In the genomic region with DNA sequence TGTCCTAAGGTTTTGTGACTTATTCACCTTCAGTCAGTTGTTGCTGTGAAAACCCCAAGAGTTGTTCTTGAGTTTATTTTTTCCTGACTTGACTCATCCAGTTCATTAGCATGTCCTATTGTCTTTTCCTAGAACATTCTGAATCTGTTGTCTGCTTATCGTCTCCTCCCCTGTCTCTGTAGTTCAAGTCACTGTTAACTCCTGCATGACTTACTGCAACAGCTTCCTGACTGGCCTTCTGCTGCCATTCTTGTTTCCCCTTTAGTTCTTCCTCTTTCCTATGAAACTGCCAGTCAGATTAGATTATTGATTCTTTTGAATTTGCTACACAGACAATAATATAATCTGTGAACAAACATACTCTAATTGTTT, we compare ENCODE assay signal across 8 cellular contexts.
DNase-seq lines count a peak whose midpoint lies in the region; ATAC-seq, FAIRE-seq and TF ChIP-seq lines count a peak whose summit lies in the region.

No MANE protein-coding gene starts in this region.

- H3K27me3 ChIP-seq in right cardiac atrium (ENCODE audit: control insufficient read depth, insufficient read depth) (no peaks in the 10 kb centered on the region), testis (no peaks in the 10 kb centered on the region)

- WGBS in right cardiac atrium = 20% methylated on average over 1 of the region's 1 CpG
- WGBS in testis, 2 donors = 15 to 19% methylated on average over 1 of the region's 1 CpG

- H3K27ac Mint-ChIP-seq in Calu3 (ENCODE audit: unreplicated experiment) (peak overlapping the region; percentile 16), HFFc6 (peak overlapping the region; percentile 67)
- H3K27ac Mint-ChIP-seq in T-helper 1 cell treated with Interleukin-12 subunit alpha and Interleukin-12 subunit beta and Interleukin-4 antibody, amounts not matched to agents 30 μg/mL and 1 μg/mL, for 36 hours = peak overlapping the region; percentile 41
- no peak overlapping the region for H3K27ac Mint-ChIP-seq in natural killer cell treated with Interleukin-12 subunit alpha and Interleukin-12 subunit beta and Interleukin-15 and Interleukin-18, amount 100 ng/mL, for 72 hours

- no peak overlapping the region for H3K4me3 Mint-ChIP-seq in Calu3 (ENCODE audit: low read depth, unreplicated experiment)
- no peak overlapping the region for H3K4me3 Mint-ChIP-seq in HFFc6
- peak overlapping the region; percentile 18 for H3K4me3 Mint-ChIP-seq in T-helper 1 cell treated with Interleukin-12 subunit alpha and Interleukin-12 subunit beta and Interleukin-4 antibody, amounts not matched to agents 30 μg/mL and 1 μg/mL, for 36 hours
- no peak overlapping the region for H3K4me3 Mint-ChIP-seq in natural killer cell treated with Interleukin-12 subunit alpha and Interleukin-12 subunit beta and Interleukin-15 and Interleukin-18, amount 100 ng/mL, for 72 hours

- H3K4me1 Mint-ChIP-seq in Calu3 (ENCODE audit: low read depth, unreplicated experiment) = peaks cover 13% of the 10 kb centered on the region
- H3K4me1 Mint-ChIP-seq in HFFc6 (ENCODE audit: low read depth) = peaks cover 39% of the 10 kb centered on the region
- H3K4me1 Mint-ChIP-seq in T-helper 1 cell treated with Interleukin-12 subunit alpha and Interleukin-12 subunit beta and Interleukin-4 antibody, amounts not matched to agents 30 μg/mL and 1 μg/mL, for 36 hours (ENCODE audit: low read depth) = peaks cover 12% of the 10 kb centered on the region
- peaks cover 5 to 8% of the 10 kb centered on the region in 2 donors for H3K4me1 Mint-ChIP-seq in natural killer cell treated with Interleukin-12 subunit alpha and Interleukin-12 subunit beta and Interleukin-15 and Interleukin-18, amount 100 ng/mL, for 72 hours (ENCODE audit: low read depth in 2 of 2)

- CTCF ChIA-PET in Calu3 (lab: Charles Lee) = interaction anchor here (0.6 kb wide), 1 partner anchor 64 kb away, joined by 9 read pairs; no protein-coding TSS in a partner anchor

- H3K9me3 ChIP-seq in right cardiac atrium (ENCODE audit: control insufficient read depth, low read length) (no peaks in the 10 kb centered on the region), testis (no peaks in the 10 kb centered on the region)

- FAIRE-seq in urothelium cell line (lab: Jason Lieb, UNC) = no peak

- TF ChIP-seq POLR2A in testis (IDR thresholded peaks at IDR 0.05) = no peak

- H3K4me3 ChIP-seq in right cardiac atrium (ENCODE audit: low read length) = no peak overlapping the region
- H3K4me3 ChIP-seq in testis = no peak overlapping the region

- DNase-seq in Calu3 (no peak), HFFc6 (peak; percentile 36), right cardiac atrium (no peak), urothelium cell line (ENCODE audit: low spot score) (peak; percentile 17), testis (no peak), SW 1271 (lab: John Stamatoyannopoulos, UW) (no peak)
- no peak for DNase-seq in natural killer cell treated with Interleukin-12 subunit alpha and Interleukin-12 subunit beta and Interleukin-15 and Interleukin-18, amount 100 ng/mL, for 72 hours (ENCODE audit: low spot score)

- H3K36me3 Mint-ChIP-seq in Calu3 (ENCODE audit: insufficient read depth, unreplicated experiment) (no peaks in the 10 kb centered on the region), HFFc6 (ENCODE audit: low read depth) (peaks cover 21% of the 10 kb centered on the region)
- peaks cover 15% of the 10 kb centered on the region for H3K36me3 Mint-ChIP-seq in T-helper 1 cell treated with Interleukin-12 subunit alpha and Interleukin-12 subunit beta and Interleukin-4 antibody, amounts not matched to agents 30 μg/mL and 1 μg/mL, for 36 hours (ENCODE audit: low read depth)
- H3K36me3 Mint-ChIP-seq in natural killer cell treated with Interleukin-12 subunit alpha and Interleukin-12 subunit beta and Interleukin-15 and Interleukin-18, amount 100 ng/mL, for 72 hours = peaks cover 18% of the 10 kb centered on the region

- H3K27me3 Mint-ChIP-seq in Calu3 (ENCODE audit: unreplicated experiment) (no peaks in the 10 kb centered on the region), HFFc6 (ENCODE audit: insufficient read depth) (no peaks in the 10 kb centered on the region)
- H3K27me3 Mint-ChIP-seq in T-helper 1 cell treated with Interleukin-12 subunit alpha and Interleukin-12 subunit beta and Interleukin-4 antibody, amounts not matched to agents 30 μg/mL and 1 μg/mL, for 36 hours (ENCODE audit: low read depth) = no peaks in the 10 kb centered on the region
- no peaks in the 10 kb centered on the region for H3K27me3 Mint-ChIP-seq in natural killer cell treated with Interleukin-12 subunit alpha and Interleukin-12 subunit beta and Interleukin-15 and Interleukin-18, amount 100 ng/mL, for 72 hours

- peak; percentile 29 to 76 for ATAC-seq in right cardiac atrium
- ATAC-seq in natural killer cell treated with Interleukin-12 subunit alpha and Interleukin-12 subunit beta and Interleukin-15 and Interleukin-18, amount 100 ng/mL, for 72 hours = no peak

- TF ChIP-seq CTCF in Calu3 (IDR thresholded peaks at IDR 0.05; ENCODE audit: unreplicated experiment) (no peak), HFFc6 (IDR thresholded peaks at IDR 0.05) (no peak), testis (IDR thresholded peaks at IDR 0.05) (no peak)

- H3K27ac ChIP-seq in right cardiac atrium (ENCODE audit: low read length) (no peak overlapping the region), testis (peak overlapping the region in 1 of 2 donors; percentile 14)

- no peaks in the 10 kb centered on the region for H3K36me3 ChIP-seq in testis (ENCODE audit: low read depth, missing control alignments)

- no TSS peak for BruUV-seq in Calu3 (replicated peaks; lab: Mats Ljungman, UMichigan)

- H3K4me1 ChIP-seq in right cardiac atrium (ENCODE audit: control insufficient read depth, insufficient read depth, low read length) = no peaks in the 10 kb centered on the region
- peaks cover 4% of the 10 kb centered on the region for H3K4me1 ChIP-seq in testis

- intact Hi-C loops in Calu3 (cut with micrococcal nuclease; ENCODE audit: unreplicated experiment) (no loop called here), right cardiac atrium (cut with DNase I) (no loop called here), testis (cut with DNase I; ENCODE audit: low total_unique reads) (no loop called here)

- H3K9me3 Mint-ChIP-seq in Calu3 (ENCODE audit: low read depth, unreplicated experiment) = no peaks in the 10 kb centered on the region
- H3K9me3 Mint-ChIP-seq in HFFc6 = peaks cover 3% of the 10 kb centered on the region
- peaks cover 14% of the 10 kb centered on the region for H3K9me3 Mint-ChIP-seq in T-helper 1 cell treated with Interleukin-12 subunit alpha and Interleukin-12 subunit beta and Interleukin-4 antibody, amounts not matched to agents 30 μg/mL and 1 μg/mL, for 36 hours
- no peaks in the 10 kb centered on the region for H3K9me3 Mint-ChIP-seq in natural killer cell treated with Interleukin-12 subunit alpha and Interleukin-12 subunit beta and Interleukin-15 and Interleukin-18, amount 100 ng/mL, for 72 hours

Comparison
In these comparisons a context has a peak if more than half of its experiments do, and no peak if none do; other contexts are left out.
1. DNase-seq: peak in HFFc6 (single experiment) and urothelium cell line (single experiment); none in Calu3 (single experiment), right cardiac atrium (0 of 3), natural killer cell treated with Interleukin-12 subunit alpha and Interleukin-12 subunit beta and Interleukin-15 and Interleukin-18, amount 100 ng/mL, for 72 hours (single experiment), testis (single experiment) and SW 1271 (0 of 2).
2. H3K27ac Mint-ChIP-seq: peak in Calu3 (single experiment), HFFc6 (single experiment) and T-helper 1 cell treated with Interleukin-12 subunit alpha and Interleukin-12 subunit beta and Interleukin-4 antibody, amounts not matched to agents 30 μg/mL and 1 μg/mL, for 36 hours (single experiment); none in natural killer cell treated with Interleukin-12 subunit alpha and Interleukin-12 subunit beta and Interleukin-15 and Interleukin-18, amount 100 ng/mL, for 72 hours (0 of 2).
3. ATAC-seq: peak in right cardiac atrium (2 of 2); none in natural killer cell treated with Interleukin-12 subunit alpha and Interleukin-12 subunit beta and Interleukin-15 and Interleukin-18, amount 100 ng/mL, for 72 hours (0 of 2).